16 cellular contexts compared by ENCODE assay signal in genomic region chrX:20352935-20353336, GRCh38.
DNase-seq lines count a peak whose midpoint lies in the region; ATAC-seq and FAIRE-seq lines count a peak whose summit lies in the region.
"Had no signal": no experiment of that assay in that cellular context is flagged by ENCODE, and none has a peak within 500 bp of the region (broad histone marks: within the 10 kb centered on the region; RNA-seq: fewer than 3 reads in every experiment).

No MANE protein-coding gene starts in this region.

- H3K4me1 Mint-ChIP-seq in activated naive CD8-positive, alpha-beta T cell treated with anti-CD3 and anti-CD28 coated beads for 36 hours: peaks cover 22% of the 10 kb centered on the region
- H3K4me1 Mint-ChIP-seq in activated T-helper 2 cell treated with anti-CD3 and anti-CD28 coated beads, Interferon-gamma antibody, Interleukin-2, Interleukin-4, amounts not matched to agents 10 μg/mL and 5 μg/mL and 100 μg/mL, durations not matched to agents 14 hours and 24 hours and 36 hours (ENCODE audit: low read depth): peaks cover 10% of the 10 kb centered on the region
- H3K4me1 Mint-ChIP-seq: immature natural killer cell had no signal

- peak overlapping the region; percentile 75 for H3K27ac Mint-ChIP-seq in activated naive CD8-positive, alpha-beta T cell treated with anti-CD3 and anti-CD28 coated beads for 36 hours
- H3K27ac Mint-ChIP-seq in activated T-helper 2 cell treated with anti-CD3 and anti-CD28 coated beads, Interferon-gamma antibody, Interleukin-2, Interleukin-4, amounts not matched to agents 10 μg/mL and 5 μg/mL and 100 μg/mL, durations not matched to agents 14 hours and 24 hours and 36 hours: no peak overlapping the region
- H3K27ac Mint-ChIP-seq: immature natural killer cell had no signal

- peaks cover 1% of the 10 kb centered on the region for H3K36me3 Mint-ChIP-seq in activated naive CD8-positive, alpha-beta T cell treated with anti-CD3 and anti-CD28 coated beads for 36 hours
- no peaks in the 10 kb centered on the region for H3K36me3 Mint-ChIP-seq in activated T-helper 2 cell treated with anti-CD3 and anti-CD28 coated beads, Interferon-gamma antibody, Interleukin-2, Interleukin-4, amounts not matched to agents 10 μg/mL and 5 μg/mL and 100 μg/mL, durations not matched to agents 14 hours and 24 hours and 36 hours (ENCODE audit: low read depth)
- H3K36me3 Mint-ChIP-seq: immature natural killer cell had no signal

- FAIRE-seq in GM18507 (lab: Jason Lieb, UNC): peak; percentile 58
- FAIRE-seq: endometrium had no signal

- no peaks in the 10 kb centered on the region for H3K27me3 Mint-ChIP-seq in activated naive CD8-positive, alpha-beta T cell treated with anti-CD3 and anti-CD28 coated beads for 36 hours
- peaks cover 1% of the 10 kb centered on the region for H3K27me3 Mint-ChIP-seq in activated T-helper 2 cell treated with anti-CD3 and anti-CD28 coated beads, Interferon-gamma antibody, Interleukin-2, Interleukin-4, amounts not matched to agents 10 μg/mL and 5 μg/mL and 100 μg/mL, durations not matched to agents 14 hours and 24 hours and 36 hours (ENCODE audit: low read depth)

- DNase-seq in GM18507 (ENCODE audit: extremely low spot score, insufficient read length, low read depth): peak; percentile 0
- DNase-seq in activated naive CD8-positive, alpha-beta T cell treated with anti-CD3 and anti-CD28 coated beads for 36 hours: no peak
- DNase-seq in SKM-1 treated with dmso at 0.1 percent for 144 hours (lab: John Stamatoyannopoulos, UW; ENCODE audit: unreplicated experiment): no peak
- no peak for DNase-seq in activated naive CD4-positive, alpha-beta T cell treated with Interleukin-2 at 50 U/mL for 16 hours
- DNase-seq in activated T-helper 2 cell treated with anti-CD3 and anti-CD28 coated beads, Interferon-gamma antibody, Interleukin-2, Interleukin-4, amounts not matched to agents 10 μg/mL and 5 μg/mL and 100 μg/mL, durations not matched to agents 14 hours and 24 hours and 36 hours (ENCODE audit: low spot score): no peak
- DNase-seq: activated CD4-positive, alpha-beta T cell treated with anti-CD3 and anti-CD28 coated beads for 1 hour; activated gamma-delta T cell treated with Interleukin-2 at 50 U/mL for 16 hours; gastrocnemius medialis; immature natural killer cell; mesendoderm; MV-4-11; nucleus accumbens; PC-3 had no signal

- no peaks in the 10 kb centered on the region for H3K9me3 Mint-ChIP-seq in activated naive CD8-positive, alpha-beta T cell treated with anti-CD3 and anti-CD28 coated beads for 36 hours
- H3K9me3 Mint-ChIP-seq in activated T-helper 2 cell treated with anti-CD3 and anti-CD28 coated beads, Interferon-gamma antibody, Interleukin-2, Interleukin-4, amounts not matched to agents 10 μg/mL and 5 μg/mL and 100 μg/mL, durations not matched to agents 14 hours and 24 hours and 36 hours: no peaks in the 10 kb centered on the region
- H3K9me3 Mint-ChIP-seq: immature natural killer cell had no signal

- intact Hi-C loops in activated T-helper 2 cell treated with anti-CD3 and anti-CD28 coated beads, Interferon-gamma antibody, Interleukin-2, Interleukin-4, amounts not matched to agents 10 μg/mL and 5 μg/mL and 100 μg/mL, durations not matched to agents 14 hours and 24 hours and 36 hours (cut with micrococcal nuclease): no loop called here

- ATAC-seq in GM19035 (IDR thresholded peaks at IDR 0.05; ENCODE audit: unreplicated experiment) (peak; percentile 61), HG02885 (IDR thresholded peaks at IDR 0.05; ENCODE audit: poor library complexity, unreplicated experiment) (peak; percentile 60)
- ATAC-seq: gastrocnemius medialis, PC-3 had no signal

- H3K4me3 Mint-ChIP-seq in activated naive CD8-positive, alpha-beta T cell treated with anti-CD3 and anti-CD28 coated beads for 36 hours: no peak overlapping the region
- no peak overlapping the region for H3K4me3 Mint-ChIP-seq in activated T-helper 2 cell treated with anti-CD3 and anti-CD28 coated beads, Interferon-gamma antibody, Interleukin-2, Interleukin-4, amounts not matched to agents 10 μg/mL and 5 μg/mL and 100 μg/mL, durations not matched to agents 14 hours and 24 hours and 36 hours (ENCODE audit: low read depth)
- H3K4me3 Mint-ChIP-seq: immature natural killer cell had no signal
